In the genomic region with DNA sequence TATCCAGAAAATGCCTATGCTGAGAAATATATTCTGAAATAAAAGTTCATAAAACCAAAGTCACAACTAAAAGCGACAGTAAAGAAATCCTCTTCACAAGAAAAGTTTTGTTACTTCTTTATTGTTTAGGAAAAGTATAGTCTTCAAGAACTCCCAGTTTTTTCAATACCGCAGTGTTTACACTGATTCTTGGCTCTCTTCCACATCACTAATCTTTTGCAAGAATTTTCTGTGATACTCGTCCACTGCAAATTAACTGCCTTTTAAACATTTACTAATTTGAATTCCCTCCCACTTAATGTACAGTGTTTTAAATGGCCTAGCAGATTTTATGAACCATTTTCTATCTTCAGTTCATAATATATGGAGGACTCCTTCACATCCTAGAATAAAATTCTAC, we compare ENCODE assay signal across 21 cellular contexts.
"Had no signal": no experiment of that assay in that cellular context is flagged by ENCODE, and none has a peak within 500 bp of the region (broad histone marks: within the 10 kb centered on the region; RNA-seq: fewer than 3 reads in every experiment).

No MANE protein-coding gene starts in this region.

- H3K27me3 ChIP-seq: esophagus muscularis mucosa, foreskin keratinocyte, hepatocyte, neutrophil, sigmoid colon, stomach, transverse colon had no signal

- H3K9me3 ChIP-seq: esophagus muscularis mucosa, mucosa of descending colon, neutrophil, psoas muscle, sigmoid colon, stomach, thoracic aorta, transverse colon had no signal

- H3K27ac ChIP-seq: epithelial cell of prostate, esophagus muscularis mucosa, foreskin keratinocyte, hepatocyte, neutrophil, psoas muscle, sigmoid colon, skin epidermis, stomach, thoracic aorta, transverse colon had no signal

- H3K4me3 ChIP-seq: esophagus muscularis mucosa, hepatocyte, mucosa of descending colon, psoas muscle, sigmoid colon, skin epidermis, stomach, thoracic aorta, transverse colon had no signal

- DNase-seq: effector memory CD8-positive, alpha-beta T cell; foreskin keratinocyte; head of caudate nucleus; left colon; mammary epithelial cell; mucosa of descending colon; naive thymus-derived CD8-positive, alpha-beta T cell; psoas muscle; retina; sigmoid colon; stimulated activated CD4-positive, alpha-beta T cell treated with anti-CD3 and anti-CD28 coated beads, Interleukin-12 subunit alpha, Interleukin-12 subunit beta, amount 100 ng/mL, for 4 hours; stimulated activated naive CD4-positive, alpha-beta T cell; stomach; substantia nigra; transverse colon had no signal

- H3K4me1 ChIP-seq: esophagus muscularis mucosa, foreskin keratinocyte, psoas muscle, sigmoid colon, transverse colon had no signal
